Comparison of ENCODE assay signal across 39 cellular contexts in the genomic region with DNA sequence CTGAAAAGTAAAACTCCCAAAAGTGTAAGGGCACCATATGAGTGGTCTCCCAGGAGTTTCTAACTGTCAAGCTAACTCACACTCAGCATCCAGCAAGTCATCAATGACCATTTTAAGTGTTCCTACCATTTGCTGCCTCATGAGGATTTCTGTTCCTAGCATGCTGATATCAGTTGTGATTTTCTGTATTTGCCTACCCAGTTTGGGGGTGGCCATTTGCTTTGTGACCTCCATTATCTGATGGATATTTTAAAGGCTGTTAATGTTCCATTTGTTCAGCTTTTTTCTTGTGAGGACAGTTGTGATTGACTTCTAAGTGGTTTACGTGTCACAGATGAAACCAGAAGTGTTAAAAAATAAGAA. TPM values are rescaled to one million over a fixed set of nuclear protein-coding genes. Genes with fewer than 3 reads are reported as not detected.
"Had no signal": no experiment of that assay in that cellular context is flagged by ENCODE, and none has a peak within 500 bp of the region (broad histone marks: within the 10 kb centered on the region; RNA-seq: fewer than 3 reads in every experiment).

No MANE protein-coding gene starts in this region.

- H3K4me3 ChIP-seq: body of pancreas, cardiac muscle cell, colonic mucosa, gastroesophageal sphincter, psoas muscle, sigmoid colon, uterus had no signal

- H3K9me3 Mint-ChIP-seq: nephron progenitor cell, type B pancreatic cell had no signal

- H3K27ac Mint-ChIP-seq: activated naive CD8-positive, alpha-beta T cell; nephron progenitor cell; stimulated activated effector memory CD8-positive, alpha-beta T cell treated with anti-CD3 and anti-CD28 coated beads, Interleukin-12 subunit alpha, Interleukin-12 subunit beta, amount 100 ng/mL, for 72 hours; stimulated activated naive CD8-positive, alpha-beta T cell treated with anti-CD3 and anti-CD28 coated beads, Interleukin-15, Interleukin-2, amounts not matched to agents 100 ng/mL and 50 ng/mL, for 24 hours; type B pancreatic cell had no signal

- H2AFZ ChIP-seq: parathyroid adenoma had no signal

- H3K4me1 Mint-ChIP-seq: nephron progenitor cell had no signal

- H3K27ac ChIP-seq: body of pancreas, cardiac muscle cell, colonic mucosa, gastroesophageal sphincter, parathyroid adenoma, psoas muscle, sigmoid colon, uterus, VCaP had no signal

- H3K36me3 ChIP-seq: cardiac muscle cell, colonic mucosa, gastroesophageal sphincter, sigmoid colon, uterus had no signal

- H3K36me3 Mint-ChIP-seq: type B pancreatic cell had no signal

- H3K9ac ChIP-seq: parathyroid adenoma had no signal

- FAIRE-seq: small intestine had no signal

- H3K9me3 ChIP-seq: body of pancreas, colonic mucosa, gastroesophageal sphincter, psoas muscle, sigmoid colon, uterus had no signal

- H3K27me3 Mint-ChIP-seq: activated naive CD8-positive, alpha-beta T cell; stimulated activated naive CD8-positive, alpha-beta T cell treated with anti-CD3 and anti-CD28 coated beads, Interleukin-15, Interleukin-2, amounts not matched to agents 100 ng/mL and 50 ng/mL, for 24 hours had no signal

- H3K4me1 ChIP-seq: colonic mucosa, parathyroid adenoma had no signal

- DNase-seq: activated CD4-positive, alpha-beta T cell treated with anti-CD3 and anti-CD28 coated beads for 48 hours; activated CD4-positive, alpha-beta T cell treated with anti-CD3 and anti-CD28 coated beads, Interleukin-2, amount 50 U/mL, for 48 hours; activated CD8-positive, alpha-beta memory T cell treated with anti-CD3 and anti-CD28 coated beads for 24 hours; activated effector memory CD4-positive, alpha-beta T cell treated with Interleukin-2 at 50 U/mL for 16 hours; activated naive CD4-positive, alpha-beta T cell treated with Interleukin-2 at 50 U/mL for 16 hours; aorta; cerebellar nuclear complex; colonic mucosa; effector memory CD4-positive, alpha-beta T cell; head of caudate nucleus; hippocampal formation; islet precursor cell; left ventricle myocardium superior; nephron progenitor cell; occipital lobe; psoas muscle; sigmoid colon; stimulated activated CD4-positive, alpha-beta T cell treated with anti-CD3 and anti-CD28 coated beads, Interleukin-4, amount 100 ng/mL, for 24 hours; uterus had no signal

- H3K4me3 Mint-ChIP-seq: nephron progenitor cell, type B pancreatic cell had no signal

- ATAC-seq: activated CD4-positive, CD25-positive, alpha-beta regulatory T cell treated with anti-CD3 and anti-CD28 coated beads, Interleukin-2, amount 50 U/mL, for 24 hours; body of pancreas; gastroesophageal sphincter; left ventricle myocardium superior; psoas muscle; stimulated activated effector memory CD8-positive, alpha-beta T cell treated with anti-CD3 and anti-CD28 coated beads, Interleukin-12 subunit alpha, Interleukin-12 subunit beta, amount 100 ng/mL, for 72 hours had no signal

- H3K27me3 ChIP-seq: body of pancreas, colonic mucosa, gastroesophageal sphincter, sigmoid colon, uterus had no signal

RNA-seq across cellular contexts. Expression of gene FAM24B, which starts 2.9 kb away (rescaled TPM):
- polyA plus RNA-seq: cardiac muscle cell had no signal

RNA-seq across cellular contexts. Expression of gene CUZD1, which starts 30.8 kb away (rescaled TPM):
- polyA plus RNA-seq: cardiac muscle cell had no signal

RNA-seq across cellular contexts. Expression of gene FAM24A, which starts 33.9 kb away (rescaled TPM):
- total RNA-seq: aorta, body of pancreas, cardiac muscle cell, colonic mucosa, dermis microvascular lymphatic vessel endothelial cell, fibroblast of lung, fibroblast of villous mesenchyme, gastroesophageal sphincter, left ventricle myocardium superior, lung microvascular endothelial cell, mucosa of gallbladder, occipital lobe, psoas muscle, sigmoid colon, subcutaneous adipose tissue, uterus had no signal
- polyA plus RNA-seq: adipose tissue, aorta, cardiac muscle cell, esophagus, fibroblast of lung, psoas muscle, sigmoid colon, small intestine, thymus had no signal
